Comparison of ENCODE assay signal across 8 cellular contexts in genomic region chr6:47479156-47479541, GRCh38. TPM values are rescaled to one million over a fixed set of nuclear protein-coding genes. Genes with fewer than 3 reads are reported as not detected.
DNase-seq lines count a peak whose midpoint lies in the region; ATAC-seq and TF ChIP-seq lines count a peak whose summit lies in the region.

No MANE protein-coding gene starts in this region.

- intact Hi-C loops in breast epithelium (cut with DNase I; ENCODE audit: low total_unique reads), result no loop called here

- H3K36me3 ChIP-seq in KMS-11 (ENCODE audit: insufficient read depth) (no peaks in the 10 kb centered on the region), breast epithelium (no peaks in the 10 kb centered on the region), mesodermal cell (ENCODE audit: control insufficient read depth, insufficient read depth, low read length) (no peaks in the 10 kb centered on the region)

- TF ChIP-seq POLR2A in breast epithelium (IDR thresholded peaks at IDR 0.05), result no peak

- H3K27me3 ChIP-seq in KMS-11 (ENCODE audit: insufficient read depth, low read depth) (no peaks in the 10 kb centered on the region), breast epithelium (no peaks in the 10 kb centered on the region)

- H3K4me2 ChIP-seq in KMS-11, result peak overlapping the region; percentile 97

- peaks cover 60% of the 10 kb centered on the region for H3K79me2 ChIP-seq in KMS-11 (ENCODE audit: insufficient read depth, low read depth)

- ATAC-seq in GM19351 (IDR thresholded peaks at IDR 0.05; ENCODE audit: unreplicated experiment) (no peak), HG02970 (IDR thresholded peaks at IDR 0.05; ENCODE audit: low FRiP score, unreplicated experiment) (no peak), GM18867 (IDR thresholded peaks at IDR 0.05; ENCODE audit: unreplicated experiment) (no peak)

- H3K9me3 ChIP-seq in breast epithelium (no peaks in the 10 kb centered on the region), mesodermal cell (ENCODE audit: control insufficient read depth, low read length) (no peaks in the 10 kb centered on the region)

- H3K27ac ChIP-seq in KMS-11 (peak overlapping the region; percentile 98), breast epithelium (peak overlapping the region; percentile 97 to 100), mesodermal cell (ENCODE audit: low read depth, low read length, severe bottlenecking) (peak overlapping the region; percentile 90)

- peak overlapping the region; percentile 96 for H2AFZ ChIP-seq in KMS-11 (ENCODE audit: low read depth)

- peak overlapping the region; percentile 91 for H3K4me3 ChIP-seq in AG09309 (ENCODE audit: control insufficient read depth, low read depth, low read length)
- peak overlapping the region; percentile 59 for H3K4me3 ChIP-seq in KMS-11 (IDR thresholded peaks at IDR 0.05; ENCODE audit: insufficient read depth, low read depth, low read length)
- peak overlapping the region; percentile 79 to 93 (median 88) for H3K4me3 ChIP-seq in breast epithelium
- H3K4me3 ChIP-seq in mesodermal cell (ENCODE audit: extremely low read depth, insufficient read depth, low read length, poor library complexity, severe bottlenecking), result peak overlapping the region; percentile 95

- TF ChIP-seq CTCF in AG09309 (IDR thresholded peaks at IDR 0.05; ENCODE audit: control insufficient read depth, insufficient read depth, low read depth, low read length, missing control alignments) (no peak), KMS-11 (conservative IDR thresholded peaks at IDR 0.05; ENCODE audit: low read depth, low read length) (no peak), breast epithelium (IDR thresholded peaks at IDR 0.05) (no peak)

- no CpG with 5 or more reads among the region's 5 CpGs for WGBS in mesodermal cell (ENCODE audit: insufficient coverage in 2 of 2), 2 experiments

- peaks cover 57% of the 10 kb centered on the region for H3K4me1 ChIP-seq in KMS-11 (ENCODE audit: low read depth, poor library complexity, severe bottlenecking)
- H3K4me1 ChIP-seq in breast epithelium, result no peaks in the 10 kb centered on the region
- H3K4me1 ChIP-seq in mesodermal cell (ENCODE audit: control insufficient read depth, insufficient read depth, low read length, poor library complexity, severe bottlenecking), result peaks cover 23% of the 10 kb centered on the region

- H4K20me1 ChIP-seq in KMS-11 (ENCODE audit: insufficient read depth), result peaks cover 10% of the 10 kb centered on the region; the same call in 1 of the 2 replicates

- DNase-seq in AG09309 (ENCODE audit: low read depth) (no peak), breast epithelium (ENCODE audit: low spot score in 2 of 2) (no peak)
- DNase-seq in activated CD4-positive, alpha-beta T cell treated with anti-CD3 and anti-CD28 coated beads, Interleukin-2, amount 50 U/mL, for 48 hours, result no peak

- peak overlapping the region; percentile 94 for H3K9ac ChIP-seq in KMS-11

RNA-seq across cellular contexts. Expression of gene CD2AP, which starts 1.6 kb away (rescaled TPM):
- 10 to 100 TPM; 21.3 to 60.7 (median 34.4) TPM for total RNA-seq in breast epithelium
- polyA plus RNA-seq in mesodermal cell (2013, experiment 1 of 2), result 22.4 TPM
- 25.7 TPM for polyA plus RNA-seq in mesodermal cell (2013, experiment 2 of 2)
